ENCODE assay signal across 20 cellular contexts in genomic region chr15:25762015-25762662, GRCh38.
DNase-seq lines count a peak whose midpoint lies in the region; ATAC-seq, FAIRE-seq and TF ChIP-seq lines count a peak whose summit lies in the region.
"Had no signal": no experiment of that assay in that cellular context is flagged by ENCODE, and none has a peak within 500 bp of the region (broad histone marks: within the 10 kb centered on the region; RNA-seq: fewer than 3 reads in every experiment).

No MANE protein-coding gene starts in this region.

- H3K27me3 ChIP-seq in MG63 (no peaks in the 10 kb centered on the region), prostate gland (replicated peaks; ENCODE audit: insufficient read depth) (no peaks in the 10 kb centered on the region)
- H3K27me3 ChIP-seq in naive thymus-derived CD4-positive, alpha-beta T cell (ENCODE audit: control insufficient read depth in 2 of 2, insufficient read depth in 2 of 2, low read length in 2 of 2): no peaks in the 10 kb centered on the region
- H3K27me3 ChIP-seq: pancreas, spleen had no signal

- H3K36me3 ChIP-seq in MG63: no peaks in the 10 kb centered on the region
- H3K36me3 ChIP-seq in naive thymus-derived CD4-positive, alpha-beta T cell (ENCODE audit: control insufficient read depth in 2 of 3, insufficient read depth in 3 of 3, low read length in 3 of 3): peaks cover 0 to 30% (median 0%) of the 10 kb centered on the region in 3 experiments
- no peaks in the 10 kb centered on the region for H3K36me3 ChIP-seq in prostate gland
- H3K36me3 ChIP-seq: pancreas, spleen had no signal

- H3K27me3 Mint-ChIP-seq in CD14-positive monocyte (ENCODE audit: low read depth in 3 of 3): peaks cover 0 to 1% (median 0%) of the 10 kb centered on the region in 3 donors
- no peaks in the 10 kb centered on the region for H3K27me3 Mint-ChIP-seq in activated CD8-positive, alpha-beta memory T cell treated with anti-CD3 and anti-CD28 coated beads, Interleukin-2, amount 10 ng/mL, durations not matched to agents 7 days and 5 days
- no peaks in the 10 kb centered on the region for H3K27me3 Mint-ChIP-seq in naive thymus-derived CD4-positive, alpha-beta T cell
- H3K27me3 Mint-ChIP-seq: activated CD4-positive, alpha-beta T cell treated with anti-CD3 and anti-CD28 coated beads, Interleukin-2, amount 10 ng/mL, durations not matched to agents 7 days and 5 days had no signal

- no peak overlapping the region for H3K4me3 ChIP-seq in MG63
- H3K4me3 ChIP-seq in naive thymus-derived CD4-positive, alpha-beta T cell (ENCODE audit: low read length): no peak overlapping the region
- H3K4me3 ChIP-seq in prostate gland: no peak overlapping the region
- H3K4me3 ChIP-seq: pancreas, spleen had no signal

- peaks cover 6 to 27% of the 10 kb centered on the region in 2 donors for H3K36me3 Mint-ChIP-seq in CD14-positive monocyte
- peaks cover 40% of the 10 kb centered on the region for H3K36me3 Mint-ChIP-seq in activated CD8-positive, alpha-beta memory T cell treated with anti-CD3 and anti-CD28 coated beads, Interleukin-2, amount 10 ng/mL, durations not matched to agents 7 days and 5 days
- H3K36me3 Mint-ChIP-seq in naive thymus-derived CD4-positive, alpha-beta T cell: peaks cover 10 to 51% (median 33%) of the 10 kb centered on the region in 5 donors

- H3K9me3 ChIP-seq in MG63 (no peaks in the 10 kb centered on the region), prostate gland (no peaks in the 10 kb centered on the region)
- no peaks in the 10 kb centered on the region for H3K9me3 ChIP-seq in naive thymus-derived CD4-positive, alpha-beta T cell (ENCODE audit: control insufficient read depth in 2 of 3, low read length in 3 of 3)
- H3K9me3 ChIP-seq: pancreas had no signal

- H3K4me1 ChIP-seq in naive thymus-derived CD4-positive, alpha-beta T cell (ENCODE audit: control insufficient read depth in 2 of 2, insufficient read depth in 2 of 2, low read length in 2 of 2): no peaks in the 10 kb centered on the region
- H3K4me1 ChIP-seq in prostate gland (replicated peaks): no peaks in the 10 kb centered on the region
- H3K4me1 ChIP-seq: pancreas, spleen had no signal

- peaks cover 19 to 32% (median 26%) of the 10 kb centered on the region in 7 donors for H3K9me3 Mint-ChIP-seq in CD14-positive monocyte
- peaks cover 3% of the 10 kb centered on the region for H3K9me3 Mint-ChIP-seq in activated CD8-positive, alpha-beta memory T cell treated with anti-CD3 and anti-CD28 coated beads, Interleukin-2, amount 10 ng/mL, durations not matched to agents 7 days and 5 days (ENCODE audit: low read depth)
- peaks cover 0 to 3% (median 0%) of the 10 kb centered on the region in 11 donors for H3K9me3 Mint-ChIP-seq in naive thymus-derived CD4-positive, alpha-beta T cell

- intact Hi-C loops in CD14-positive monocyte (cut with micrococcal nuclease): no loop called here
- intact Hi-C loops in naive thymus-derived CD4-positive, alpha-beta T cell (cut with micrococcal nuclease): no loop called here
- intact Hi-C loops in prostate gland (cut with DNase I): no loop called here

- peak; percentile 75 for DNase-seq in CD14-positive monocyte (ENCODE audit: low spot score)
- peak; percentile 47 for DNase-seq in MG63
- peak; percentile 38 for DNase-seq in activated CD8-positive, alpha-beta memory T cell treated with anti-CD3 and anti-CD28 coated beads, Interleukin-2, amount 10 ng/mL, durations not matched to agents 7 days and 5 days
- DNase-seq in naive thymus-derived CD4-positive, alpha-beta T cell: no peak
- no peak for DNase-seq in GM12891 (ENCODE audit: insufficient read length, low spot score)
- DNase-seq in NCI-H2029 treated with DMSO at 0.1 percent for 48 hours (lab: John Stamatoyannopoulos, UW): no peak
- DNase-seq in prostate gland (ENCODE audit: low spot score): no peak
- DNase-seq: activated CD4-positive, alpha-beta T cell treated with anti-CD3 and anti-CD28 coated beads, Interleukin-2, amount 10 ng/mL, durations not matched to agents 7 days and 5 days; activated gamma-delta T cell; caudate nucleus; midbrain; NCI-H1092; NCI-H446; pancreas; spleen had no signal

- ATAC-seq in activated CD8-positive, alpha-beta memory T cell treated with anti-CD3 and anti-CD28 coated beads, Interleukin-2, amount 10 ng/mL, durations not matched to agents 7 days and 5 days: no peak
- ATAC-seq in naive thymus-derived CD4-positive, alpha-beta T cell: peak; percentile 75
- no peak for ATAC-seq in HG03159 (IDR thresholded peaks at IDR 0.05; ENCODE audit: unreplicated experiment)
- ATAC-seq: pancreas had no signal

- H3K4me1 Mint-ChIP-seq in CD14-positive monocyte: peaks cover 17% of the 10 kb centered on the region
- peaks cover 15% of the 10 kb centered on the region for H3K4me1 Mint-ChIP-seq in activated CD8-positive, alpha-beta memory T cell treated with anti-CD3 and anti-CD28 coated beads, Interleukin-2, amount 10 ng/mL, durations not matched to agents 7 days and 5 days
- H3K4me1 Mint-ChIP-seq in naive thymus-derived CD4-positive, alpha-beta T cell: peaks cover 4 to 18% (median 12%) of the 10 kb centered on the region in 7 donors
- H3K4me1 Mint-ChIP-seq: activated CD4-positive, alpha-beta T cell treated with anti-CD3 and anti-CD28 coated beads, Interleukin-2, amount 10 ng/mL, durations not matched to agents 7 days and 5 days had no signal

- TF ChIP-seq POLR2A in GM12891 (IDR thresholded peaks at IDR 0.05; ENCODE audit: low read depth, low read length) (no peak), prostate gland (IDR thresholded peaks at IDR 0.05) (no peak)

- FAIRE-seq in GM12891 (lab: Jason Lieb, UNC): no peak
- FAIRE-seq: GM12892, keratinocyte, pancreas, RCC 7860 had no signal

- no peak overlapping the region for H3K27ac ChIP-seq in naive thymus-derived CD4-positive, alpha-beta T cell (ENCODE audit: low read depth, low read length)
- H3K27ac ChIP-seq in prostate gland: no peak overlapping the region
- H3K27ac ChIP-seq: pancreas had no signal

- CTCF ChIA-PET in activated CD8-positive, alpha-beta memory T cell treated with anti-CD3 and anti-CD28 coated beads, Interleukin-2, amount 10 ng/mL, durations not matched to agents 7 days and 5 days (lab: Charles Lee): no interaction called here
- CTCF ChIA-PET in naive thymus-derived CD4-positive, alpha-beta T cell (lab: Charles Lee): no interaction called here

- peak overlapping the region; percentile 22 to 45 for H3K4me3 Mint-ChIP-seq in CD14-positive monocyte
- H3K4me3 Mint-ChIP-seq in activated CD8-positive, alpha-beta memory T cell treated with anti-CD3 and anti-CD28 coated beads, Interleukin-2, amount 10 ng/mL, durations not matched to agents 7 days and 5 days: no peak overlapping the region
- H3K4me3 Mint-ChIP-seq in naive thymus-derived CD4-positive, alpha-beta T cell: no peak overlapping the region
- H3K4me3 Mint-ChIP-seq: activated CD4-positive, alpha-beta T cell treated with anti-CD3 and anti-CD28 coated beads, Interleukin-2, amount 10 ng/mL, durations not matched to agents 7 days and 5 days; T-helper 1 cell treated with Interleukin-12 subunit alpha and Interleukin-12 subunit beta and Interleukin-4 antibody, amounts not matched to agents 30 μg/mL and 1 μg/mL, for 36 hours had no signal

- POLR2A ChIA-PET in naive thymus-derived CD4-positive, alpha-beta T cell (lab: Charles Lee): no interaction called here

- H3K27ac Mint-ChIP-seq in CD14-positive monocyte: peak overlapping the region; percentile 86 to 95 (median 94)
- H3K27ac Mint-ChIP-seq in activated CD8-positive, alpha-beta memory T cell treated with anti-CD3 and anti-CD28 coated beads, Interleukin-2, amount 10 ng/mL, durations not matched to agents 7 days and 5 days: no peak overlapping the region
- peak overlapping the region in 6 of 9 donors; percentile 11 to 70 (median 41) for H3K27ac Mint-ChIP-seq in naive thymus-derived CD4-positive, alpha-beta T cell

- 86% methylated on average over 12 of the region's 12 CpGs for WGBS in prostate gland

- no peak for TF ChIP-seq CTCF in CD14-positive monocyte (IDR thresholded peaks at IDR 0.05)
- TF ChIP-seq CTCF in prostate gland (IDR thresholded peaks at IDR 0.05): no peak

TF ChIP-seq in GM12891, 5 proteins besides CTCF, POLR2A, EP300 and RAD21:
- TF ChIP-seq SPI1 (IDR thresholded peaks at IDR 0.05; ENCODE audit: low read depth, low read length) (no peak), TAF1 (IDR thresholded peaks at IDR 0.05; ENCODE audit: low read depth, low read length) (no peak), PAX5 (IDR thresholded peaks at IDR 0.05; ENCODE audit: insufficient read depth, low read length, severe bottlenecking) (no peak), POU2F2 (IDR thresholded peaks at IDR 0.05; ENCODE audit: low read depth, low read length) (no peak), POLR2AphosphoS5 (IDR thresholded peaks at IDR 0.05; ENCODE audit: low read depth, low read length) (no peak)

Comparison
In these comparisons a context has a peak if more than half of its experiments do, and no peak if none do; other contexts are left out.
1. DNase-seq: peak in CD14-positive monocyte (single experiment), MG63 (single experiment) and activated CD8-positive, alpha-beta memory T cell treated with anti-CD3 and anti-CD28 coated beads, Interleukin-2, amount 10 ng/mL, durations not matched to agents 7 days and 5 days (single experiment); none in naive thymus-derived CD4-positive, alpha-beta T cell (0 of 9), GM12891 (single experiment), NCI-H2029 treated with DMSO at 0.1 percent for 48 hours (single experiment) and prostate gland (single experiment).
2. H3K4me3 Mint-ChIP-seq: peak in CD14-positive monocyte (2 of 2); none in activated CD8-positive, alpha-beta memory T cell treated with anti-CD3 and anti-CD28 coated beads, Interleukin-2, amount 10 ng/mL, durations not matched to agents 7 days and 5 days (single experiment) and naive thymus-derived CD4-positive, alpha-beta T cell (0 of 10).